14 cellular contexts compared by ENCODE assay signal in the genomic region with DNA sequence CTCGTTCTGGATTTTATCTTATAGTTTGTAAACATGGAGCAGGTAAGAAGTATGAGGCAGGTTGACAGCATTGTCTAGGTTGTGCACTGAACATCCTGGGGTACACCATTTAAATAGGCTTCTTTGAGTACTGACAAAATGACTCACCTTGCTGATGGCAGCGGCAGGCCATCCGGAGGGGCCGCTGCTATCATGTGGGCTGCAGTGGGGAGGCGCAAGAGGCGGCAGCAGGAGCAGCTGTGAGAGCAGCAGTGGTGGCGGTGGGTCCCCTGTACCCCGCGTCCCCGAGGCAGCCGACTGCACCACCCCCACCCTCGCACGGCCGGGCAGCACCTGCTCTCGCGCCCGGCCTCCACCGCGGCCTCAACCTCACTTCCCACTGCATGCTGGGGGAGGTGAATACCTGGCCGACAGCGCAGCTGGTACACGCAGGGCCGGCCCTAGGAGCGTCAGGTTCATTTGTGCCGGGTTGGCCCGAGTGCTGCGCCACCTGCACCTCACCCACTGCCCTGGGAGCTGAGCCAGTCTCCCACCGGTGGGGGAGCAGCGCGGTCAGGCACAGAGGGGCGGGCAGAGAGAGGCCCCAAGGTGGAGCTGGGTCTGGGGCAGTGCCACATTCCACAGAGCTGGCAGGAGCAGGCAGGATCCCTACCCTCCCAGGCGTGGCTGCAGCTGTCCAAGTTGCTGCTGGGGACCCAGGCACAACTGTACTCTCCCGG.
A peak's percentile ranks its signal among the peaks of the same experiment; 100 is the strongest.
DNase-seq lines count a peak whose midpoint lies in the region; ATAC-seq, FAIRE-seq and TF ChIP-seq lines count a peak whose summit lies in the region.
"Had no signal": no experiment of that assay in that cellular context is flagged by ENCODE, and none has a peak within 500 bp of the region (broad histone marks: within the 10 kb centered on the region; RNA-seq: fewer than 3 reads in every experiment).

No MANE protein-coding gene starts in this region.

- no peak overlapping the region for H3K4me2 ChIP-seq in neural progenitor cell

- no peak for DNase-seq in activated CD4-positive, alpha-beta memory T cell treated with anti-CD3 and anti-CD28 coated beads for 36 hours
- DNase-seq in activated CD4-positive, alpha-beta memory T cell treated with anti-CD3 and anti-CD28 coated beads, Interleukin-2, amount 10 ng/mL, durations not matched to agents 7 days and 5 days, result no peak
- DNase-seq in SW480 (ENCODE audit: low spot score) (peak; percentile 47), kidney (peak; percentile 84), thyroid gland (peak; percentile 73 to 89), neural progenitor cell (ENCODE audit: low spot score) (no peak)
- DNase-seq: ACHN; activated CD4-positive, alpha-beta T cell treated with anti-CD3 and anti-CD28 coated beads, Interleukin-2, amount 50 U/mL, for 1 hour; islet precursor cell; T-helper 17 cell had no signal

- 56 to 87% methylated on average over 10 to 17 of the region's 33 CpGs for WGBS in thyroid gland, 2 donors

- H3K27me3 ChIP-seq in thyroid gland, result no peaks in the 10 kb centered on the region
- no peaks in the 10 kb centered on the region for H3K27me3 ChIP-seq in neural progenitor cell

- H3K27ac ChIP-seq in kidney (ENCODE audit: low read depth in 2 of 2, low read length in 2 of 2) (peak overlapping the region; percentile 66 to 67), thyroid gland (peak overlapping the region; percentile 22 to 42 (median 34)), neural progenitor cell (no peak overlapping the region)

- H3K4me1 Mint-ChIP-seq in activated CD4-positive, alpha-beta memory T cell treated with anti-CD3 and anti-CD28 coated beads for 36 hours (ENCODE audit: low read depth), result peaks cover 24% of the 10 kb centered on the region
- peaks cover 22% of the 10 kb centered on the region for H3K4me1 Mint-ChIP-seq in activated CD4-positive, alpha-beta memory T cell treated with anti-CD3 and anti-CD28 coated beads, Interleukin-2, amount 10 ng/mL, durations not matched to agents 7 days and 5 days
- H3K4me1 Mint-ChIP-seq in neural progenitor cell, result peaks cover 18% of the 10 kb centered on the region

- H3F3A ChIP-seq in neural progenitor cell (ENCODE audit: low read depth), result peaks cover 22% of the 10 kb centered on the region

- H3K9ac ChIP-seq in kidney (ENCODE audit: low read length in 2 of 2) (peak overlapping the region in 1 of 2 donors; percentile 5), neural progenitor cell (no peak overlapping the region)

- H3K36me3 Mint-ChIP-seq in activated CD4-positive, alpha-beta memory T cell treated with anti-CD3 and anti-CD28 coated beads for 36 hours, result no peaks in the 10 kb centered on the region
- H3K36me3 Mint-ChIP-seq in activated CD4-positive, alpha-beta memory T cell treated with anti-CD3 and anti-CD28 coated beads, Interleukin-2, amount 10 ng/mL, durations not matched to agents 7 days and 5 days (ENCODE audit: low read depth), result no peaks in the 10 kb centered on the region
- no peaks in the 10 kb centered on the region for H3K36me3 Mint-ChIP-seq in neural progenitor cell

- POLR2A ChIA-PET in activated CD4-positive, alpha-beta memory T cell treated with anti-CD3 and anti-CD28 coated beads for 36 hours (lab: Charles Lee), result no interaction called here
- POLR2A ChIA-PET in activated CD4-positive, alpha-beta memory T cell treated with anti-CD3 and anti-CD28 coated beads, Interleukin-2, amount 10 ng/mL, durations not matched to agents 7 days and 5 days (lab: Charles Lee), result no interaction called here

- H3K4me3 ChIP-seq in kidney (ENCODE audit: low read length in 2 of 2), result peak overlapping the region; percentile 26
- no peak overlapping the region for H3K4me3 ChIP-seq in thyroid gland (replicated peaks in 1 of 3)
- no peak overlapping the region for H3K4me3 ChIP-seq in neural progenitor cell

- no peaks in the 10 kb centered on the region for H3K9me3 Mint-ChIP-seq in activated CD4-positive, alpha-beta memory T cell treated with anti-CD3 and anti-CD28 coated beads for 36 hours
- no peaks in the 10 kb centered on the region for H3K9me3 Mint-ChIP-seq in activated CD4-positive, alpha-beta memory T cell treated with anti-CD3 and anti-CD28 coated beads, Interleukin-2, amount 10 ng/mL, durations not matched to agents 7 days and 5 days
- H3K9me3 Mint-ChIP-seq in neural progenitor cell, result no peaks in the 10 kb centered on the region

- H3K9me3 ChIP-seq in kidney (ENCODE audit: control insufficient read depth in 1 of 2, low read length in 2 of 2) (no peaks in the 10 kb centered on the region), thyroid gland (no peaks in the 10 kb centered on the region), neural progenitor cell (ENCODE audit: low read depth) (no peaks in the 10 kb centered on the region)

- no peaks in the 10 kb centered on the region for H3K79me2 ChIP-seq in neural progenitor cell (ENCODE audit: low read depth)

- H3K27ac Mint-ChIP-seq in activated CD4-positive, alpha-beta memory T cell treated with anti-CD3 and anti-CD28 coated beads for 36 hours, result peak overlapping the region; percentile 11
- H3K27ac Mint-ChIP-seq in activated CD4-positive, alpha-beta memory T cell treated with anti-CD3 and anti-CD28 coated beads, Interleukin-2, amount 10 ng/mL, durations not matched to agents 7 days and 5 days, result no peak overlapping the region
- H3K27ac Mint-ChIP-seq in neural progenitor cell, result no peak overlapping the region
- H3K27ac Mint-ChIP-seq: T-helper 17 cell had no signal

- peaks cover 1% of the 10 kb centered on the region for H3K27me3 Mint-ChIP-seq in activated CD4-positive, alpha-beta memory T cell treated with anti-CD3 and anti-CD28 coated beads for 36 hours
- H3K27me3 Mint-ChIP-seq in activated CD4-positive, alpha-beta memory T cell treated with anti-CD3 and anti-CD28 coated beads, Interleukin-2, amount 10 ng/mL, durations not matched to agents 7 days and 5 days, result no peaks in the 10 kb centered on the region
- peaks cover 6% of the 10 kb centered on the region for H3K27me3 Mint-ChIP-seq in neural progenitor cell (ENCODE audit: insufficient read depth, low read depth)

- no peak for TF ChIP-seq POLR2A in thyroid gland (IDR thresholded peaks at IDR 0.05)

- TF ChIP-seq CTCF in kidney (IDR thresholded peaks at IDR 0.05; ENCODE audit: borderline replicate concordance, extremely low read depth, insufficient read depth) (no peak), thyroid gland (IDR thresholded peaks at IDR 0.05) (no peak), neural progenitor cell (IDR thresholded peaks at IDR 0.05) (no peak)

- no peaks in the 10 kb centered on the region for H4K20me1 ChIP-seq in neural progenitor cell (ENCODE audit: low read depth)

- H3K36me3 ChIP-seq in kidney (ENCODE audit: control insufficient read depth in 1 of 2, insufficient read depth in 2 of 2, low read length in 2 of 2), result no peaks in the 10 kb centered on the region
- no peaks in the 10 kb centered on the region for H3K36me3 ChIP-seq in thyroid gland
- no peaks in the 10 kb centered on the region for H3K36me3 ChIP-seq in neural progenitor cell

- ATAC-seq in GM21447 (IDR thresholded peaks at IDR 0.05; ENCODE audit: unreplicated experiment) (no peak), HG02870 (IDR thresholded peaks at IDR 0.05; ENCODE audit: unreplicated experiment) (no peak)
- ATAC-seq: T-helper 17 cell had no signal

- no peak overlapping the region for H2AFZ ChIP-seq in neural progenitor cell (replicated peaks)

- H3K4me1 ChIP-seq in kidney (ENCODE audit: control insufficient read depth in 1 of 2, insufficient read depth in 1 of 2, low read depth in 1 of 2, low read length in 2 of 2) (peaks cover 5 to 6% of the 10 kb centered on the region in 2 donors), thyroid gland (peaks cover 42% of the 10 kb centered on the region in 2 donors), neural progenitor cell (peaks cover 53% of the 10 kb centered on the region)

- CTCF ChIA-PET in activated CD4-positive, alpha-beta memory T cell treated with anti-CD3 and anti-CD28 coated beads for 36 hours (lab: Charles Lee), result no interaction called here
- CTCF ChIA-PET in activated CD4-positive, alpha-beta memory T cell treated with anti-CD3 and anti-CD28 coated beads, Interleukin-2, amount 10 ng/mL, durations not matched to agents 7 days and 5 days (lab: Charles Lee), result interaction anchor here (1.5 kb wide), 1 partner anchor 347 kb away, joined by 3 read pairs; no protein-coding TSS in a partner anchor

- intact Hi-C loops in activated CD4-positive, alpha-beta memory T cell treated with anti-CD3 and anti-CD28 coated beads for 36 hours (cut with micrococcal nuclease), result no loop called here
- intact Hi-C loops in kidney (cut with DNase I), result no loop called here
- intact Hi-C loops in thyroid gland (cut with DNase I), result no loop called here

- H3K4me3 Mint-ChIP-seq in activated CD4-positive, alpha-beta memory T cell treated with anti-CD3 and anti-CD28 coated beads for 36 hours, result no peak overlapping the region
- no peak overlapping the region for H3K4me3 Mint-ChIP-seq in activated CD4-positive, alpha-beta memory T cell treated with anti-CD3 and anti-CD28 coated beads, Interleukin-2, amount 10 ng/mL, durations not matched to agents 7 days and 5 days
- H3K4me3 Mint-ChIP-seq in neural progenitor cell, result no peak overlapping the region
- H3K4me3 Mint-ChIP-seq: T-helper 17 cell had no signal

- FAIRE-seq in kidney (lab: Jason Lieb, UNC), result no peak
- FAIRE-seq: astrocyte, frontal cortex had no signal

Comparison
In these comparisons a context has a peak if more than half of its experiments do, and no peak if none do; other contexts are left out.
1. DNase-seq: peak in SW480 (single experiment), kidney (single experiment) and thyroid gland (2 of 2); none in activated CD4-positive, alpha-beta memory T cell treated with anti-CD3 and anti-CD28 coated beads for 36 hours (single experiment), activated CD4-positive, alpha-beta memory T cell treated with anti-CD3 and anti-CD28 coated beads, Interleukin-2, amount 10 ng/mL, durations not matched to agents 7 days and 5 days (single experiment) and neural progenitor cell (single experiment).
2. H3K4me3 ChIP-seq: peak in kidney (2 of 2); none in thyroid gland (0 of 3) and neural progenitor cell (single experiment).